Comparison of ENCODE assay signal across 12 cellular contexts in the genomic region with DNA sequence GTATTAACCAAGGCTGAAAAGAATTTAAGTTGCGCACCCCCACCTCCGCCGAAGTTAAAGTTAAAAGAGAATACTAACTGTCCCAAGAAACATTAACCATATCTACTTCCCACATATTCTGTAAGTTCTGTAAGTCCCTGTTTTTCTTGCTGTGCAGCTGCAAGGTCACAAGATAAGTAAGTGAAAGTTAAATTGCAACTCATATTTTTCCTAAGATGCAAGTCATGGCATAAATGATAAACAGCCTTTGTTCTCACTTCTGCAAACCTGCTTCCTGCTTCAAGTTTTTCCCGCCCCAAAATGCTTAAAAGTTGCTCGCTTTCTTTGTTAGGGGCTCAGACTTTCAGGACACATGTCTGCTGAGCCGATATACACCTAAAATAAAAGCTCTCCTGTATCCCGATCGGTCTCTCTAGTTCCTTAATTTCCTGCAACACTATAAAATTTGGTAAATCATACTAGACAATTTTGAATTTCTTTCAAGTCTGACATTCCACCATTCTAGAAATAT. TPM values are rescaled to one million over a fixed set of nuclear protein-coding genes. Genes with fewer than 3 reads are reported as not detected.
DNase-seq lines count a peak whose midpoint lies in the region; ATAC-seq and TF ChIP-seq lines count a peak whose summit lies in the region.
"Had no signal": no experiment of that assay in that cellular context is flagged by ENCODE, and none has a peak within 500 bp of the region (broad histone marks: within the 10 kb centered on the region; RNA-seq: fewer than 3 reads in every experiment).

No MANE protein-coding gene starts in this region.

- H3K79me2 ChIP-seq in PC-3 (ENCODE audit: low read length) (no peaks in the 10 kb centered on the region), PC-9 (ENCODE audit: low read depth) (no peaks in the 10 kb centered on the region)

- ATAC-seq in GM19438 (IDR thresholded peaks at IDR 0.05; ENCODE audit: low read depth, unreplicated experiment) = peak; percentile 63
- ATAC-seq in PC-3 = no peak

- H4K20me1 ChIP-seq in PC-3 (ENCODE audit: low read length) = no peaks in the 10 kb centered on the region
- no peaks in the 10 kb centered on the region for H4K20me1 ChIP-seq in PC-9 (ENCODE audit: insufficient read depth)

- POLR2A ChIA-PET in PC-3 (lab: Charles Lee; ENCODE audit: unreplicated experiment) (no interaction called here), PC-9 (lab: Charles Lee; ENCODE audit: unreplicated experiment) (no interaction called here)

- no peaks in the 10 kb centered on the region for H3K36me3 ChIP-seq in spleen
- no peaks in the 10 kb centered on the region for H3K36me3 ChIP-seq in PC-3 (ENCODE audit: low read depth, low read length)
- H3K36me3 ChIP-seq in PC-9 (ENCODE audit: low read depth) = no peaks in the 10 kb centered on the region
- H3K36me3 ChIP-seq: ascending aorta had no signal

- H3K9me2 ChIP-seq in PC-3 (replicated peaks; ENCODE audit: low read length) (no peaks in the 10 kb centered on the region), PC-9 (ENCODE audit: insufficient read depth) (no peaks in the 10 kb centered on the region; the same call in none of the 2 replicates)

- H3K27me3 ChIP-seq in spleen (replicated peaks in 1 of 7) (no peaks in the 10 kb centered on the region), PC-3 (ENCODE audit: low read length) (peaks cover 21% of the 10 kb centered on the region; the same call in 1 of the 2 replicates), PC-9 (ENCODE audit: insufficient read depth, low read depth) (no peaks in the 10 kb centered on the region)
- H3K27me3 ChIP-seq: ascending aorta had no signal

- H3K27ac ChIP-seq in spleen = peak overlapping the region in 5 of 8 donors; percentile 17 to 65 (median 50)
- no peak overlapping the region for H3K27ac ChIP-seq in PC-3 (ENCODE audit: low read length)
- H3K27ac ChIP-seq in PC-9 = no peak overlapping the region
- H3K27ac ChIP-seq: ascending aorta had no signal

- no peak overlapping the region for H3K4me2 ChIP-seq in PC-3 (ENCODE audit: low read length)
- H3K4me2 ChIP-seq in PC-9 = no peak overlapping the region

- no peaks in the 10 kb centered on the region for H3F3A ChIP-seq in PC-3 (ENCODE audit: low read length, unreplicated experiment)
- no peaks in the 10 kb centered on the region for H3F3A ChIP-seq in PC-9 (ENCODE audit: insufficient read depth, low read depth)

- H2AFZ ChIP-seq in PC-3 (ENCODE audit: low read length) (no peak overlapping the region), PC-9 (no peak overlapping the region)

- H3K4me1 ChIP-seq in spleen (peaks cover 0 to 17% (median 12%) of the 10 kb centered on the region in 6 donors), PC-3 (ENCODE audit: insufficient read depth, low read length) (no peaks in the 10 kb centered on the region), PC-9 (replicated peaks; ENCODE audit: insufficient read depth) (no peaks in the 10 kb centered on the region)
- H3K4me1 ChIP-seq: ascending aorta had no signal

- H3K9me3 ChIP-seq in spleen (no peaks in the 10 kb centered on the region), PC-3 (ENCODE audit: low read length) (no peaks in the 10 kb centered on the region), PC-9 (ENCODE audit: insufficient read depth, low read depth) (no peaks in the 10 kb centered on the region)
- H3K9me3 ChIP-seq: ascending aorta had no signal

- no peak overlapping the region for H3K9ac ChIP-seq in PC-3 (ENCODE audit: low read length)

- TF ChIP-seq POLR2A in spleen (IDR thresholded peaks at IDR 0.05) = no peak

- intact Hi-C loops in spleen (cut with DNase I; ENCODE audit: low total_unique reads) (no loop called here), PC-3 (cut with micrococcal nuclease) (no loop called here), PC-9 (cut with micrococcal nuclease; ENCODE audit: unreplicated experiment) (no loop called here)

- BruUV-seq in PC-3 (replicated peaks; lab: Mats Ljungman, UMichigan) (no TSS peak), PC-9 (replicated peaks; lab: Mats Ljungman, UMichigan) (no TSS peak)

- DNase-seq in NOMO-1 (lab: John Stamatoyannopoulos, UW; ENCODE audit: unreplicated experiment in 2 of 2) = peak; percentile 84 to 95
- peak; percentile 5 for DNase-seq in fibroblast of villous mesenchyme (ENCODE audit: low read depth)
- no peak for DNase-seq in spleen
- DNase-seq in nucleus accumbens (lab: John Stamatoyannopoulos, UW) = no peak
- no peak for DNase-seq in PC-3
- DNase-seq in PC-9 = no peak
- no peak for DNase-seq in NCI-H345 (lab: John Stamatoyannopoulos, UW)
- DNase-seq: activated T-cell treated with anti-CD3 and anti-CD28 coated beads, Interleukin-2, amount 50 U/mL, for 1 hour; NCI-H1694 treated with DMSO at 0.1 percent for 48 hours had no signal

- no peak overlapping the region for H3K4me3 ChIP-seq in fibroblast of villous mesenchyme (ENCODE audit: low read depth, low read length)
- peak overlapping the region in 3 of 8 donors; percentile 6 to 56 (median 15) for H3K4me3 ChIP-seq in spleen
- H3K4me3 ChIP-seq in PC-3 (ENCODE audit: low read length) = no peak overlapping the region
- H3K4me3 ChIP-seq in PC-9 = no peak overlapping the region
- H3K4me3 ChIP-seq: ascending aorta had no signal

- no peak for TF ChIP-seq CTCF in fibroblast of villous mesenchyme (IDR thresholded peaks at IDR 0.05; ENCODE audit: insufficient read depth, low read depth, low read length)
- TF ChIP-seq CTCF in spleen (IDR thresholded peaks at IDR 0.05 in 8 of 11, conservative IDR thresholded peaks at IDR 0.05 in 3 of 11) = no peak
- no peak for TF ChIP-seq CTCF in PC-3 (conservative IDR thresholded peaks at IDR 0.05; ENCODE audit: low read depth, low read length)
- no peak for TF ChIP-seq CTCF in PC-9 (conservative IDR thresholded peaks at IDR 0.05)

- CTCF ChIA-PET in PC-3 (lab: Charles Lee) = interaction anchor here (0.7 kb wide), 1 partner anchor 8 kb away, joined by 5 read pairs; no protein-coding TSS in a partner anchor
- CTCF ChIA-PET in PC-9 (lab: Charles Lee) = no interaction called here

- 14 to 30% (median 17%) methylated on average over 8 of the region's 8 CpGs for WGBS in spleen, 5 donors

RNA-seq across cellular contexts. Expression of a gene that starts 32.6 kb away (rescaled TPM):
- total RNA-seq in fibroblast of villous mesenchyme (2.2 and 2.3 TPM in 2 replicates), spleen (1 to 10 TPM in 6 of 7 donors, under 1 TPM in 1; 0.30 to 5.7 (median 2.4) TPM), PC-3 (2014; rRNA removed) (not detected in 2 replicates), PC-9 (2021) (not detected in 2 replicates)
- under 1 TPM; 0.35 to 0.42 (median 0.35) TPM for polyA plus RNA-seq in spleen
- total RNA-seq: RPMI7951 had no signal

RNA-seq across cellular contexts. Expression of a gene that starts 48.4 kb away (rescaled TPM):
- total RNA-seq in fibroblast of villous mesenchyme (3.9 and 6.4 TPM in 2 replicates), spleen (10 to 100 TPM in 5 of 7 donors, 1 to 10 TPM in 2; 5.5 to 23.2 (median 14.1) TPM), PC-3 (2014; rRNA removed) (not detected in 2 replicates), PC-9 (2021) (not detected in 2 replicates)
- 1 to 10 TPM; 2.3 to 2.9 (median 2.3) TPM for polyA plus RNA-seq in spleen
- total RNA-seq: RPMI7951 had no signal

Comparison
In these comparisons a context has a peak if more than half of its experiments do, and no peak if none do; other contexts are left out.
1. DNase-seq: peak in NOMO-1 (2 of 2) and fibroblast of villous mesenchyme (single experiment); none in spleen (single experiment), nucleus accumbens (0 of 56), PC-3 (single experiment), PC-9 (0 of 2) and NCI-H345 (single experiment).
2. H3K27ac ChIP-seq: peak in spleen (5 of 8); none in PC-3 (single experiment) and PC-9 (single experiment).